ENCODE assay signal across 8 cellular contexts in genomic region chr6:113856571-113857564, GRCh38. TPM values are rescaled to one million over a fixed set of nuclear protein-coding genes. Genes with fewer than 3 reads are reported as not detected.
DNase-seq lines count a peak whose midpoint lies in the region; ATAC-seq and TF ChIP-seq lines count a peak whose summit lies in the region.

Gene MARCKS, plus strand, starts transcription at chr6:113857345. Its CDS starts 401 bp downstream, at chr6:113857746.

- no peak for TF ChIP-seq CTCF in AG04450 (IDR thresholded peaks at IDR 0.05; ENCODE audit: low read depth, low read length)

- H3K4me3 ChIP-seq in AG04450 (ENCODE audit: low read depth, low read length) = peak within 1 kb of the TSS; percentile 99

- no peaks in the 10 kb centered on the region for H3K27me3 ChIP-seq in AG04450 (ENCODE audit: control insufficient read depth, insufficient read depth, low read length)

- H3K9me3 ChIP-seq in AG04450 (ENCODE audit: control insufficient read depth, insufficient read depth, low read length) = peaks cover 3% of the 10 kb centered on the region; the same call in 1 of the 2 replicates

- ATAC-seq in GM18498 (IDR thresholded peaks at IDR 0.05; ENCODE audit: unreplicated experiment) (peak; percentile 44), HG02798 (IDR thresholded peaks at IDR 0.05; ENCODE audit: poor library complexity, unreplicated experiment) (peak; percentile 44)

- H3K27ac ChIP-seq in AG04450 (ENCODE audit: low read depth, low read length) = peak within 1 kb of the TSS; percentile 98

- CTCF ChIA-PET in AG04450 (lab: Charles Lee) = no interaction called here

- peak; percentile 65 for DNase-seq in AG04450 (ENCODE audit: low read depth, low spot score)
- DNase-seq in NCI-H146 (lab: John Stamatoyannopoulos, UW) = peak; percentile 94
- peak; percentile 24 to 83 for DNase-seq in SW 1271 (lab: John Stamatoyannopoulos, UW)
- peak; percentile 95 for DNase-seq in dermis blood vessel endothelial cell
- DNase-seq in kidney glomerular epithelial cell (lab: John Stamatoyannopoulos, UW) = peak; percentile 73
- peak; percentile 84 for DNase-seq in smooth muscle cell of the brain vasculature (ENCODE audit: low read depth, low spot score)

- POLR2A ChIA-PET in AG04450 (lab: Yijun Ruan, JAX) = no interaction called here

RNA-seq across cellular contexts. Expression of gene MARCKS, which starts in this region (rescaled TPM):
- polyA plus RNA-seq in AG04450 (2011; rRNA removed) = 81.3 and 127 TPM in 2 replicates
- polyA minus RNA-seq in AG04450 (2011; rRNA and poly(A)+ RNA removed) = 29.2 and 56.8 TPM in 2 replicates
- 311 and 333 TPM in 2 replicates for total RNA-seq in dermis blood vessel endothelial cell

Comparison
In these comparisons a context has a peak if more than half of its experiments do, and no peak if none do; other contexts are left out.
1. Peak in every context shown above with its lines: DNase-seq, ATAC-seq, H3K4me3 ChIP-seq and H3K27ac ChIP-seq.